Comparison of ENCODE assay signal across 9 cellular contexts in the genomic region with DNA sequence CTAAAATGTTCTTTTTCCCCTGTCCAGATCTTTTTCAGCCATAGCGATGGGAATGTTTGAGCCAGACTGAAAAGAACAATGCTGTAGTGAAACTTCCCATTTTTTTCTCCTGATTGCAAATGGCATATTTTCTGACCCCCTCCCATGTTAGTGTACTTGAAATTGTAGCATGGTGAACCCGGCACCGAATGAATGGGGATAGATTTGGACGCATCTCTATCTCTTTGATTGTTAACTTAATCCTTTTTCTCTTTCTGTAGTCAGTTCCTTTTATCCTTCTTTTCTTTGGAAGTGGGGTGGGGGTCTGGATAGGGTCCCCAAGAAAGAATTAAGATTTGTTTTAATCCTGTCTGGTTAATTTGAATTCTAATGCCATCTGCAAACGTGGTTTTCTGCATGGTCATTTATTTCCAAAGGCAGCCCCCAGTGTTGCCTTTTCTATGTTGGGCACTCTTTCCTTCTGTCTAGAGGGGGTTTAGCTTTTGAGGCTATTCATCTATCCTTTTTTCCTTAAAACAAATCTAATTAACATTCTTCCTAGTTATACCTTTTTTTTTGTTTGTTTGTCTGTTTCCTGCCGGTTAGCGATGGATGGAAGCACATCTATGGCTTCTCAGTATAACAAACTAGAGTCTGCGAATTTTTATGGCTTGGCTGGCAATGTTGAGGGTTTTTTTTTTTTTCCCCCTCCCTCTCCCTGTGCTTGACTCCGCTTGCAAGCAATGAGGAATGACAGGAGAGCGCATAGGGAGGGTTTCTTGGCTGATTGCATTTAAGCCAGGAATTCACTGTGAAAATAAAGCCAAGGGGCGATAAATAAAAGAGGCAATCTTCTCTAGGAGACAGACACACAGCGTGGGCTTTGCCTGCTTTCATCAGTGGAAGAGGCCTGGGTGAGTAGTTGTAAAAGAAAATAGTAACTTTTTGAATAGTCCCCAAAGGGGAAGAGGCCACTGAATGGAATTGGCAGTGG. TPM values are rescaled to one million over a fixed set of nuclear protein-coding genes. Genes with fewer than 3 reads are reported as not detected.
DNase-seq lines count a peak whose midpoint lies in the region; ATAC-seq, FAIRE-seq and TF ChIP-seq lines count a peak whose summit lies in the region.
"Had no signal": no experiment of that assay in that cellular context is flagged by ENCODE, and none has a peak within 500 bp of the region (broad histone marks: within the 10 kb centered on the region; RNA-seq: fewer than 3 reads in every experiment).

No MANE protein-coding gene starts in this region.

- H3K27ac ChIP-seq in SK-N-MC (peak overlapping the region; percentile 82), fibroblast of lung (ENCODE audit: insufficient read depth, low read length) (peak overlapping the region; percentile 76), parathyroid adenoma (no peak overlapping the region)

- peaks cover 18% of the 10 kb centered on the region for H4K20me1 ChIP-seq in fibroblast of lung (ENCODE audit: control insufficient read depth, extremely low read depth, insufficient read depth, low read length)

- H3K79me2 ChIP-seq in fibroblast of lung (ENCODE audit: control insufficient read depth, insufficient read depth, low read length) (peaks cover 72% of the 10 kb centered on the region), parathyroid adenoma (peaks cover 33% of the 10 kb centered on the region)

- H3K4me3 ChIP-seq in GM12865 (ENCODE audit: low read depth, low read length) (peak overlapping the region; percentile 76; the same call in 1 of the 2 replicates), SK-N-MC (peak overlapping the region; percentile 100), fibroblast of lung (replicated peaks in 1 of 4; ENCODE audit: control extremely low read depth in 1 of 4, insufficient read depth in 1 of 4, low read depth in 3 of 4, low read length in 4 of 4) (peak overlapping the region; percentile 43 to 99 (median 73)), parathyroid adenoma (ENCODE audit: low read depth, low read length) (peak overlapping the region; percentile 72)

- no peaks in the 10 kb centered on the region for H3K9me3 ChIP-seq in SK-N-MC (ENCODE audit: low read depth, low read length)
- H3K9me3 ChIP-seq in fibroblast of lung (ENCODE audit: control insufficient read depth, insufficient read depth, low read depth, low read length): no peaks in the 10 kb centered on the region
- H3K9me3 ChIP-seq in parathyroid adenoma (ENCODE audit: control insufficient read depth, low read length): no peaks in the 10 kb centered on the region

- H3K9ac ChIP-seq in SK-N-MC (ENCODE audit: insufficient read length) (peak overlapping the region; percentile 95), fibroblast of lung (ENCODE audit: insufficient read depth, low read length) (peak overlapping the region; percentile 84), parathyroid adenoma (no peak overlapping the region)

- no peaks in the 10 kb centered on the region for H3K27me3 ChIP-seq in fibroblast of lung (ENCODE audit: control insufficient read depth, insufficient read depth, low read length)
- no peaks in the 10 kb centered on the region for H3K27me3 ChIP-seq in parathyroid adenoma (ENCODE audit: control insufficient read depth, insufficient read depth, low read length)

- H3K4me2 ChIP-seq in fibroblast of lung (ENCODE audit: extremely low read depth, insufficient read depth, low read length): peak overlapping the region; percentile 86
- H3K4me2 ChIP-seq in parathyroid adenoma (ENCODE audit: low read length): peak overlapping the region; percentile 82

- no peak overlapping the region for H2AFZ ChIP-seq in fibroblast of lung (ENCODE audit: low read length)
- H2AFZ ChIP-seq in parathyroid adenoma: no peak overlapping the region

- ATAC-seq in HG03460 (IDR thresholded peaks at IDR 0.05; ENCODE audit: unreplicated experiment): no peak

- peaks cover 4% of the 10 kb centered on the region for H3K4me1 ChIP-seq in fibroblast of lung (ENCODE audit: control insufficient read depth, extremely low read depth, insufficient read depth, low read length)
- H3K4me1 ChIP-seq in parathyroid adenoma: peaks cover 8% of the 10 kb centered on the region

- FAIRE-seq in frontal cortex (lab: Jason Lieb, UNC): no peak
- FAIRE-seq: TTC549 had no signal

- TF ChIP-seq CTCF in GM12865 (IDR thresholded peaks at IDR 0.05; ENCODE audit: insufficient read depth, low read depth, low read length, missing control alignments): no peak
- no peak for TF ChIP-seq CTCF in fibroblast of lung (conservative IDR thresholded peaks at IDR 0.05 in 1 of 2, IDR thresholded peaks at IDR 0.05 in 1 of 2; ENCODE audit: low read depth in 1 of 2, low read length in 2 of 2)
- no peak for TF ChIP-seq CTCF in parathyroid adenoma (IDR thresholded peaks at IDR 0.05)

- H3K36me3 ChIP-seq in SK-N-MC (ENCODE audit: insufficient read depth, low read length): peaks cover 54% of the 10 kb centered on the region
- no peaks in the 10 kb centered on the region for H3K36me3 ChIP-seq in fibroblast of lung (ENCODE audit: control insufficient read depth, insufficient read depth, low read length)
- H3K36me3 ChIP-seq in parathyroid adenoma (ENCODE audit: control insufficient read depth, insufficient read depth, low read length): no peaks in the 10 kb centered on the region

- DNase-seq in GM12865 (ENCODE audit: low read depth) (no peak), SK-N-MC (ENCODE audit: low read depth, low spot score) (no peak), fibroblast of lung (ENCODE audit: low read depth in 2 of 2) (peak; percentile 70 to 90), frontal cortex (ENCODE audit: low spot score in 2 of 2) (no peak), ecto neural progenitor cell (ENCODE audit: low spot score) (no peak), HPDE6-E6E7 (ENCODE audit: extremely low spot score) (no peak)

RNA-seq across cellular contexts. Expression of a gene that starts 2.5 kb away (rescaled TPM):
- total RNA-seq in fibroblast of lung: 13.6 and 23.5 TPM in 2 replicates
- 19.5 and 26.6 TPM in 2 replicates for polyA plus RNA-seq in fibroblast of lung
- 10.7 and 16.9 TPM in 2 replicates for polyA plus RNA-seq in fibroblast of lung (2012)
- 31.5 and 52.5 TPM in 2 replicates for polyA minus RNA-seq in fibroblast of lung (ENCODE audit: low replicate concordance)
- 48.5 TPM for total RNA-seq in frontal cortex

Comparison
In these comparisons a context has a peak if more than half of its experiments do, and no peak if none do; other contexts are left out.
1. DNase-seq: peak in fibroblast of lung (2 of 2); none in GM12865 (single experiment), SK-N-MC (single experiment), frontal cortex (0 of 2), ecto neural progenitor cell (single experiment) and HPDE6-E6E7 (single experiment).
2. Peak in every context shown above with its lines, with median percentiles within 50 percentile points of each other: H3K4me3 ChIP-seq.